Comparison of ENCODE assay signal across 1 cellular context in genomic region chr6:80005406-80005805, GRCh38.
TF ChIP-seq lines count a peak whose summit lies in the region.

No MANE protein-coding gene starts in this region.

TF ChIP-seq in endothelial cell of umbilical vein, 7 proteins besides CTCF, POLR2A, EP300 and RAD21 (continued from another document):
- no peak for TF ChIP-seq MAX (IDR thresholded peaks at IDR 0.05; ENCODE audit: insufficient read depth, insufficient read length)
- TF ChIP-seq MYC (IDR thresholded peaks at IDR 0.05; ENCODE audit: low read depth, low read length): no peak
- TF ChIP-seq JUN (IDR thresholded peaks at IDR 0.05; ENCODE audit: borderline replicate concordance, insufficient read depth, insufficient read length, low read depth): no peak
- TF ChIP-seq EZH2 (IDR thresholded peaks at IDR 0.05; ENCODE audit: borderline replicate concordance, low read depth, low read length, severe bottlenecking): no peak
